8 cellular contexts compared by ENCODE assay signal in the genomic region with DNA sequence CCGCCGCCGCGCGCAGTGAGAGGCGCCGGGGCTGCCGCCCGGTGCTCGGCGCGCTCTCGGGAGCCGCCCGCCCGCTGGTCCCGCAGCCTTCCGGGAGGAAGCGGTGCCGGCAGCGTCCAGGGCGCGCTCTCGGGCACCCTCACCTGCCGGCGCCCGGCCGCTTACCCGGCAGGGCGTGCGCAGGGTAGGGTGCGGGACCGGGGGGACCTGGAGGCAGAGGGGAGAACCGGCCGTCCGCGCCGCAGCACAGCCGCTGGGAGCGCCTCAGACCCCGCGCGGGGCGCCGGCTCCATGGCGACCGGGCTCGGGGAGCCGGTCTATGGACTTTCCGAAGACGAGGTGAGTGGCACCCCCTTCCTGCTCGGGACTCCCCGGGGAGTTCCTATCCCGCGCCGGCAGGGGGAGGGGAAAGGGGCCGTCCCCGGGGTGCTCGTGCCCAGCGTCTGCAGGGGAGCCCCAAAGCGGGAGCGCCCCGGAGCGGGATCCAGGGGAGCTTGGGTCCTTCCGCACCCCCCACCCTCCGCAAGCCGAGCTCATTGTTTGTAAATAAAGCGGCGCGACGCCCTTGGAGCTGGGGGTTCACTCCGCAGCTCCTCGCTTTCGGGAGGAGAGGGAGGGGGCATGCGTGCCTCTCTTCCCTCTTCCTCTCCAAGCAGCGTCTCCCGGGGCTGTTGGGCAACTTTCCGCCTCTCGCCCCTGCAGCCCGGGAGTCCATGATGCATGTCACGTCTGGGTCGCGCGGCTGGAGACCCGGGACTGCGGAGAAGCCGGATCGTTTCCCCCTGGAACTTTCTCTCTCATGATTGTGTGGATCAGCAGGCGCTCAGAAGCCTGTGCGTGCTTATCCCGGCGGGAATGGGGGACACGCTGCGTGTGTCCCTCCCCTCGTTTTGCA. TPM values are rescaled to one million over a fixed set of nuclear protein-coding genes. Genes with fewer than 3 reads are reported as not detected.
DNase-seq lines count a peak whose midpoint lies in the region; ATAC-seq and TF ChIP-seq lines count a peak whose summit lies in the region.

No MANE protein-coding gene starts in this region.

- H3K4me2 ChIP-seq in OCI-LY3 (ENCODE audit: low read length) (peak overlapping the region; percentile 81), osteoblast (ENCODE audit: insufficient read depth, low read length) (peak overlapping the region; percentile 90)

- DNase-seq in BJ (ENCODE audit: low read depth) (no peak), activated gamma-delta T cell (lab: John Stamatoyannopoulos, UW) (peak; percentile 19), osteoblast (ENCODE audit: insufficient read length, low spot score, missing footprints) (peak; percentile 83), vagina (ENCODE audit: extremely low spot score in 2 of 2) (no peak)

- TF ChIP-seq POLR2A in gastroesophageal sphincter (IDR thresholded peaks at IDR 0.05) (peak in 1 of 2 donors; percentile 28), vagina (IDR thresholded peaks at IDR 0.05) (no peak)

- CTCF ChIA-PET in BJ (lab: Yijun Ruan, JAX), result interaction anchor here (1.0 to 3.0 kb wide), 5 partner anchors 10 to 163 kb away, joined by 3 to 11 read pairs (median 4); no protein-coding TSS in a partner anchor

- no peak for TF ChIP-seq CTCF in BJ (IDR thresholded peaks at IDR 0.05; ENCODE audit: insufficient read depth, low read depth, low read length)
- peak; percentile 20 for TF ChIP-seq CTCF in OCI-LY3 (IDR thresholded peaks at IDR 0.05; ENCODE audit: low read depth, low read length)
- TF ChIP-seq CTCF in gastroesophageal sphincter (IDR thresholded peaks at IDR 0.05), result peak in 2 of 4 experiments; percentile 21 to 27
- no peak for TF ChIP-seq CTCF in osteoblast (IDR thresholded peaks at IDR 0.05; ENCODE audit: extremely low read depth, low read depth, low read length)
- TF ChIP-seq CTCF in vagina (IDR thresholded peaks at IDR 0.05), result peak in 1 of 3 experiments; percentile 20

- peak overlapping the region; percentile 73 for H3K4me3 ChIP-seq in BJ (ENCODE audit: low read depth, low read length)
- peak overlapping the region; percentile 82 for H3K4me3 ChIP-seq in OCI-LY3 (ENCODE audit: low read length)
- peak overlapping the region; percentile 74 to 92 for H3K4me3 ChIP-seq in gastroesophageal sphincter
- H3K4me3 ChIP-seq in osteoblast (ENCODE audit: insufficient read depth, low read length), result peak overlapping the region; percentile 80
- H3K4me3 ChIP-seq in vagina, result peak overlapping the region; percentile 70 to 74

- no peak for TF ChIP-seq EP300 in gastroesophageal sphincter (IDR thresholded peaks at IDR 0.05)

- peak overlapping the region; percentile 73 for H3K9ac ChIP-seq in OCI-LY3 (ENCODE audit: low read length)

- H3K36me3 ChIP-seq in BJ (ENCODE audit: control insufficient read depth, insufficient read depth, low read length) (no peaks in the 10 kb centered on the region), OCI-LY3 (replicated peaks; ENCODE audit: low read depth, low read length) (no peaks in the 10 kb centered on the region), gastroesophageal sphincter (no peaks in the 10 kb centered on the region), osteoblast (ENCODE audit: insufficient read depth, low read length) (no peaks in the 10 kb centered on the region), vagina (no peaks in the 10 kb centered on the region)

- intact Hi-C loops in vagina (cut with DNase I), result no loop called here

- POLR2A ChIA-PET in BJ (lab: Charles Lee), result no interaction called here

- H3K79me2 ChIP-seq in OCI-LY3 (ENCODE audit: low read length) (peaks cover 52% of the 10 kb centered on the region), osteoblast (ENCODE audit: insufficient read depth, low read length) (no peaks in the 10 kb centered on the region)

- H4K20me1 ChIP-seq in OCI-LY3 (ENCODE audit: insufficient read depth, low read length) (peaks cover 35% of the 10 kb centered on the region), osteoblast (ENCODE audit: insufficient read depth, low read length) (no peaks in the 10 kb centered on the region)

- H2AFZ ChIP-seq in OCI-LY3 (ENCODE audit: low read depth, low read length), result peak overlapping the region; percentile 35; the same call in 1 of the 2 replicates
- peak overlapping the region; percentile 89 for H2AFZ ChIP-seq in osteoblast (ENCODE audit: low read length)

- no peaks in the 10 kb centered on the region for H3K9me3 ChIP-seq in OCI-LY3 (ENCODE audit: insufficient read depth, low read length)
- no peaks in the 10 kb centered on the region for H3K9me3 ChIP-seq in gastroesophageal sphincter
- H3K9me3 ChIP-seq in osteoblast (ENCODE audit: low read depth, low read length), result no peaks in the 10 kb centered on the region
- no peaks in the 10 kb centered on the region for H3K9me3 ChIP-seq in vagina

- H3K27me3 ChIP-seq in BJ (ENCODE audit: control insufficient read depth, insufficient read depth, low read length), result peaks cover 1% of the 10 kb centered on the region; the same call in 1 of the 2 replicates
- H3K27me3 ChIP-seq in OCI-LY3 (ENCODE audit: low read depth, low read length), result no peaks in the 10 kb centered on the region
- no peaks in the 10 kb centered on the region for H3K27me3 ChIP-seq in gastroesophageal sphincter
- peaks cover 25% of the 10 kb centered on the region for H3K27me3 ChIP-seq in osteoblast (ENCODE audit: insufficient read depth, low read length)
- no peaks in the 10 kb centered on the region for H3K27me3 ChIP-seq in vagina

- WGBS in gastroesophageal sphincter (ENCODE audit: low coverage in 1 of 2), 2 donors, result 0% methylated on average over 6 of the region's 95 CpGs; no CpG with 5 or more reads in 1 of the 2 donors

- ATAC-seq in GM19025 (IDR thresholded peaks at IDR 0.05; ENCODE audit: low read depth, unreplicated experiment), result peak; percentile 42
- ATAC-seq in HG03135 (IDR thresholded peaks at IDR 0.05; ENCODE audit: unreplicated experiment), result peak; percentile 38
- peak; percentile 13 for ATAC-seq in gastroesophageal sphincter

- H3K4me1 ChIP-seq in OCI-LY3 (ENCODE audit: low read length) (peaks cover 34% of the 10 kb centered on the region), gastroesophageal sphincter (peaks cover 0 to 47% (median 0%) of the 10 kb centered on the region in 3 donors), osteoblast (ENCODE audit: insufficient read depth, low read length) (peaks cover 17% of the 10 kb centered on the region), vagina (peaks cover 25% of the 10 kb centered on the region)

- H3K27ac ChIP-seq in OCI-LY3 (ENCODE audit: low read length) (peak overlapping the region; percentile 66), gastroesophageal sphincter (peak overlapping the region; percentile 35 to 89 (median 88)), osteoblast (ENCODE audit: low read depth, low read length) (no peak overlapping the region), vagina (peak overlapping the region; percentile 85)

RNA-seq across cellular contexts. Expression of a gene that starts 0.6 kb away (rescaled TPM):
- polyA plus RNA-seq in BJ (2011; rRNA removed), result 10.8 and 14.1 TPM in 2 replicates
- 12.2 and 15.0 TPM in 2 replicates for polyA minus RNA-seq in BJ (2011; rRNA and poly(A)+ RNA removed)
- total RNA-seq in gastroesophageal sphincter (10 to 100 TPM; 37.0 to 50.9 (median 43.0) TPM), osteoblast (20.3 and 30.0 TPM in 2 replicates), vagina (42.2 TPM)

Comparison
In these comparisons a context has a peak if more than half of its experiments do, and no peak if none do; other contexts are left out.
1. DNase-seq: peak in activated gamma-delta T cell (single experiment) and osteoblast (single experiment); none in BJ (single experiment) and vagina (0 of 2).
2. Peak in every context shown above with its lines, with median percentiles within 50 percentile points of each other: H3K4me3 ChIP-seq and ATAC-seq.